In the genomic region with DNA sequence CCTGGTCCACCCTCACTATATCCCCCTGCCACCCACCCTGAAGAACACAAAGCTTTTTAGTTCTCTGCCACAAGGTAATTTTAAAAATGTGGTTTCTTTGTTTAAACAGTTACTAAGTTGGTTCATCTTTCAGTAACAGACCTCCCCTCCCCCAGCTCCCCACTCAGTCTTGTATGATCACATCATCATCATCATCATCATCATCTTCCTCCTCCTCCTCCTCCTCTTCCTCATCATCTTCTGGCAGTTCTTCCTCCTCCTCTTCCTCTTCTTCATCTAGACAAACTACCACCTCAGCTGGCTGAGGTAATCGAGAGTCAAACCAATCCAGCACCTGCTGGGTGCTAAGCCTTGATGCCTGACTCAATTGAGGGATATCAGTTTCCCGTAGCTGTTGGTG, we compare ENCODE assay signal across 24 cellular contexts. TPM values are rescaled to one million over a fixed set of nuclear protein-coding genes. Genes with fewer than 3 reads are reported as not detected.
"Had no signal": no experiment of that assay in that cellular context is flagged by ENCODE, and none has a peak within 500 bp of the region (broad histone marks: within the 10 kb centered on the region; RNA-seq: fewer than 3 reads in every experiment).

No MANE protein-coding gene starts in this region.

- H3K9me3 ChIP-seq: breast epithelium had no signal

- H3K27me3 Mint-ChIP-seq: activated B cell treated with CpG ODN at 0.5 μM for 24 hours; activated CD4-positive, alpha-beta T cell treated with anti-CD3 and anti-CD28 coated beads, Interleukin-2, amount 10 ng/mL, durations not matched to agents 24 days and 14 days; activated naive CD8-positive, alpha-beta T cell treated with anti-CD3 and anti-CD28 coated beads, Interleukin-2, amount 10 ng/mL, durations not matched to agents 7 days and 5 days had no signal

- H3K27ac ChIP-seq: breast epithelium, PC-9 had no signal

- H2AFZ ChIP-seq: PC-9 had no signal

- H3K4me3 ChIP-seq: breast epithelium, PC-9 had no signal

- H3K4me2 ChIP-seq: PC-9 had no signal

- H3K9me3 Mint-ChIP-seq: activated B cell treated with CpG ODN at 0.5 μM for 24 hours; activated CD4-positive, alpha-beta T cell treated with anti-CD3 and anti-CD28 coated beads, Interleukin-2, amount 10 ng/mL, durations not matched to agents 24 days and 14 days; activated naive CD8-positive, alpha-beta T cell treated with anti-CD3 and anti-CD28 coated beads, Interleukin-2, amount 10 ng/mL, durations not matched to agents 7 days and 5 days had no signal

- H3K4me3 Mint-ChIP-seq: activated B cell treated with CpG ODN at 0.5 μM for 24 hours; activated CD4-positive, alpha-beta T cell treated with anti-CD3 and anti-CD28 coated beads, Interleukin-2, amount 10 ng/mL, durations not matched to agents 24 days and 14 days; activated naive CD8-positive, alpha-beta T cell treated with anti-CD3 and anti-CD28 coated beads, Interleukin-2, amount 10 ng/mL, durations not matched to agents 7 days and 5 days had no signal

- DNase-seq: activated B cell treated with CpG ODN at 0.5 μM for 24 hours; activated CD4-positive, alpha-beta T cell treated with anti-CD3 and anti-CD28 coated beads for 1 hour; activated CD4-positive, alpha-beta T cell treated with anti-CD3 and anti-CD28 coated beads, Interleukin-2, amount 10 ng/mL, durations not matched to agents 24 days and 14 days; activated CD4-positive, alpha-beta T cell treated with anti-CD3 and anti-CD28 coated beads, Interleukin-2, amount 50 U/mL, for 48 hours; activated naive CD8-positive, alpha-beta T cell treated with anti-CD3 and anti-CD28 coated beads, Interleukin-2, amount 10 ng/mL, durations not matched to agents 7 days and 5 days; activated T-cell treated with anti-CD3 and anti-CD28 coated beads for 4 hours; aorta; caudate nucleus; MM.1S; NCI-H1105; NCI-H1436; NCI-H1694 treated with DMSO at 0.1 percent for 48 hours; NCI-H2029 treated with DMSO at 0.1 percent for 48 hours; NCI-H510A treated with DMSO at 0.1 percent for 48 hours; NCI-H69; PC-9; SHP77 treated with DMSO at 0.1 percent for 48 hours; T-helper 2 cell; T1000 had no signal

- H3K4me1 ChIP-seq: breast epithelium had no signal

- H3K27ac Mint-ChIP-seq: activated B cell treated with CpG ODN at 0.5 μM for 24 hours; activated CD4-positive, alpha-beta T cell treated with anti-CD3 and anti-CD28 coated beads, Interleukin-2, amount 10 ng/mL, durations not matched to agents 24 days and 14 days had no signal

- FAIRE-seq: TTC549 had no signal

- H3K27me3 ChIP-seq: breast epithelium had no signal

- H3K4me1 Mint-ChIP-seq: activated B cell treated with CpG ODN at 0.5 μM for 24 hours had no signal

RNA-seq across cellular contexts. Expression of a gene that starts 37.7 kb away (rescaled TPM):
- total RNA-seq: activated B cell treated with CpG ODN at 0.5 μM for 24 hours; activated CD4-positive, alpha-beta T cell treated with anti-CD3 and anti-CD28 coated beads, Interleukin-2, amount 10 ng/mL, durations not matched to agents 24 days and 14 days; activated CD8-positive, alpha-beta memory T cell treated with anti-CD3 and anti-CD28 coated beads for 36 hours; activated naive CD8-positive, alpha-beta T cell treated with anti-CD3 and anti-CD28 coated beads, Interleukin-2, amount 10 ng/mL, durations not matched to agents 7 days and 5 days; aorta; breast epithelium; cerebellum; PC-9; SK-MEL-5 had no signal
- polyA plus RNA-seq: aorta had no signal
